ENCODE assay signal across 7 cellular contexts in genomic region chr4:82235346-82235745, GRCh38.
"Had no signal": no experiment of that assay in that cellular context is flagged by ENCODE, and none has a peak within 500 bp of the region (broad histone marks: within the 10 kb centered on the region; RNA-seq: fewer than 3 reads in every experiment).

No MANE protein-coding gene starts in this region.

- H3K4me2 ChIP-seq: KMS-11 had no signal

- H3K9ac ChIP-seq: KMS-11 had no signal

- H3K4me3 ChIP-seq: K562 had no signal

- ATAC-seq: HepG2, K562 had no signal

- DNase-seq: IMR-90, KBM-7, KG1 had no signal

- H3K27ac ChIP-seq: HL-60, KMS-11 had no signal
